Comparison of ENCODE assay signal across 21 cellular contexts in the genomic region with DNA sequence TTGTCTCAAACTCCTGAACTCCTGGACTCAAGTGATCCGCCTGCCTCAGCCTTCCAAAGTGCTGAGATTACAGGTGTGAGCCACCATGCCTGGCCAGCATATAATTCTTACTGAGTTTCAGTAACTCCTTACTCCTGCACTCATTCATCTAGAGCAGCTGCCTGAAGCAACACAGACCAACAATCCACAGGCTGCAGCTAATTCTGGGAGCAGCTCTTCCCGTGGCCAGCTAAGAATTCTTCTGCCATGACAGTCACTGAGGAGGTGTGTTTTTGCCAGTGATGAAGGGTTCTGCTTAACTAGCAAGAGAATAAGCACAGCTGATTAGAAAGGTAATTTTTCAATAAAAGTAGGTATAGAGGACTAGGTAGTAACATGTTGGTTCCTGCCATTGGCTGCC. TPM values are rescaled to one million over a fixed set of nuclear protein-coding genes. Genes with fewer than 3 reads are reported as not detected.
"Had no signal": no experiment of that assay in that cellular context is flagged by ENCODE, and none has a peak within 500 bp of the region (broad histone marks: within the 10 kb centered on the region; RNA-seq: fewer than 3 reads in every experiment).

No MANE protein-coding gene starts in this region.

- H3K4me1 ChIP-seq: body of pancreas, heart left ventricle, spleen, tibial nerve had no signal

- H3K9me3 ChIP-seq: body of pancreas, heart left ventricle, spleen, tibial nerve had no signal

- H3K4me3 ChIP-seq: body of pancreas, cardiac muscle cell, coronary artery, dorsolateral prefrontal cortex, heart left ventricle, spleen, tibial nerve had no signal

- DNase-seq: activated B cell treated with CpG ODN at 0.5 μM for 24 hours; activated naive CD4-positive, alpha-beta T cell; activated T-cell treated with anti-CD3 and anti-CD28 coated beads for 4 hours; activated T-cell treated with anti-CD3 and anti-CD28 coated beads, Interleukin-2, amount 50 U/mL, for 72 hours; body of pancreas; cerebellar nuclear complex; dorsolateral prefrontal cortex; effector memory CD4-positive, alpha-beta T cell; foreskin fibroblast; heart left ventricle; right cardiac atrium; spleen; stimulated activated naive CD4-positive, alpha-beta T cell treated with Interleukin-2 at 50 U/mL for 16 hours; T-helper 1 cell had no signal

- H3K27ac ChIP-seq: body of pancreas, cardiac muscle cell, coronary artery, dorsolateral prefrontal cortex, heart left ventricle, spleen, tibial nerve had no signal

- ATAC-seq: activated naive CD4-positive, alpha-beta T cell treated with anti-CD3 and anti-CD28 coated beads, Interleukin-2, amount 50 U/mL, for 72 hours; activated T-cell treated with anti-CD3 and anti-CD28 coated beads, Interleukin-2, amount 50 U/mL, for 72 hours; body of pancreas; heart left ventricle; natural killer cell treated with Interleukin-12 subunit alpha and Interleukin-12 subunit beta and Interleukin-15 and Interleukin-18, amount 100 ng/mL, for 72 hours; right cardiac atrium had no signal

- H3K36me3 ChIP-seq: cardiac muscle cell, heart left ventricle, spleen, tibial nerve had no signal

- H3K27me3 ChIP-seq: body of pancreas, tibial nerve had no signal

RNA-seq across cellular contexts. Expression of a gene that starts 5.4 kb away (rescaled TPM):
- total RNA-seq: activated B cell treated with CpG ODN at 0.5 μM for 24 hours; activated naive CD4-positive, alpha-beta T cell treated with anti-CD3 and anti-CD28 coated beads, Interleukin-2, amount 50 U/mL, for 72 hours; activated T-cell treated with anti-CD3 and anti-CD28 coated beads, Interleukin-2, amount 50 U/mL, for 72 hours; cardiac muscle cell; natural killer cell treated with Interleukin-12 subunit alpha and Interleukin-12 subunit beta and Interleukin-15 and Interleukin-18, amount 100 ng/mL, for 72 hours; omental fat pad; pulmonary artery endothelial cell; spleen; tibial nerve had no signal
- polyA plus RNA-seq: heart left ventricle, spleen had no signal
